25 cellular contexts compared by ENCODE assay signal in genomic region chr19:55489711-55490477, GRCh38. TPM values are rescaled to one million over a fixed set of nuclear protein-coding genes. Genes with fewer than 3 reads are reported as not detected.
A peak's percentile ranks its signal among the peaks of the same experiment; 100 is the strongest.
DNase-seq lines count a peak whose midpoint lies in the region; ATAC-seq and TF ChIP-seq lines count a peak whose summit lies in the region.
"Had no signal": no experiment of that assay in that cellular context is flagged by ENCODE, and none has a peak within 500 bp of the region (broad histone marks: within the 10 kb centered on the region; RNA-seq: fewer than 3 reads in every experiment).

No MANE protein-coding gene starts in this region.

- H3K9me3 ChIP-seq in left ventricle myocardium inferior (replicated peaks) (no peaks in the 10 kb centered on the region), WERI-Rb-1 (ENCODE audit: severe bottlenecking) (no peaks in the 10 kb centered on the region), neural progenitor cell (ENCODE audit: low read depth) (no peaks in the 10 kb centered on the region), uterus (no peaks in the 10 kb centered on the region)
- H3K9me3 ChIP-seq: testis had no signal

- no peak for TF ChIP-seq CTCF in left ventricle myocardium inferior (IDR thresholded peaks at IDR 0.05; ENCODE audit: borderline replicate concordance)
- no peak for TF ChIP-seq CTCF in WERI-Rb-1 (IDR thresholded peaks at IDR 0.05; ENCODE audit: low read depth, low read length)
- no peak for TF ChIP-seq CTCF in neural progenitor cell (IDR thresholded peaks at IDR 0.05)
- no peak for TF ChIP-seq CTCF in uterus (IDR thresholded peaks at IDR 0.05)

- H3K9ac ChIP-seq in neural progenitor cell = no peak overlapping the region

- H3K27me3 ChIP-seq in left ventricle myocardium inferior (ENCODE audit: low read depth) (peaks cover 38% of the 10 kb centered on the region), WERI-Rb-1 (ENCODE audit: insufficient read depth, low read depth, severe bottlenecking) (no peaks in the 10 kb centered on the region), neural progenitor cell (no peaks in the 10 kb centered on the region), uterus (no peaks in the 10 kb centered on the region)
- H3K27me3 ChIP-seq: testis had no signal

- H3K9me3 Mint-ChIP-seq in neural progenitor cell = no peaks in the 10 kb centered on the region
- H3K9me3 Mint-ChIP-seq: activated B cell treated with CpG ODN at 0.5 μM for 24 hours; activated naive CD8-positive, alpha-beta T cell treated with anti-CD3 and anti-CD28 coated beads for 36 hours; brain; H9 had no signal

- ATAC-seq in Right ventricle myocardium superior (ENCODE audit: poor library complexity) (no peak), GM18861 (IDR thresholded peaks at IDR 0.05; ENCODE audit: unreplicated experiment) (no peak)
- ATAC-seq: activated CD8-positive, alpha-beta T cell treated with anti-CD3 and anti-CD28 coated beads, Interleukin-2, amount 10 ng/mL, durations not matched to agents 7 days and 5 days; left colon had no signal

- peaks cover 25% of the 10 kb centered on the region for H4K20me1 ChIP-seq in neural progenitor cell (ENCODE audit: low read depth)

- H3K27ac Mint-ChIP-seq in neural progenitor cell = no peak overlapping the region
- H3K27ac Mint-ChIP-seq: activated B cell treated with CpG ODN at 0.5 μM for 24 hours; activated CD8-positive, alpha-beta T cell treated with anti-CD3 and anti-CD28 coated beads, Interleukin-2, amount 10 ng/mL, durations not matched to agents 7 days and 5 days; activated naive CD8-positive, alpha-beta T cell treated with anti-CD3 and anti-CD28 coated beads for 36 hours had no signal

- no peak overlapping the region for H2AFZ ChIP-seq in neural progenitor cell (replicated peaks)

- H3K4me1 Mint-ChIP-seq in neural progenitor cell = peaks cover 31% of the 10 kb centered on the region

- no peak for TF ChIP-seq POLR2A in uterus (IDR thresholded peaks at IDR 0.05)

- DNase-seq in left ventricle myocardium inferior (no peak), Right ventricle myocardium superior (no peak), WERI-Rb-1 (peak; percentile 34), neural progenitor cell (ENCODE audit: low spot score) (no peak), uterus (peak; percentile 35 to 50)
- DNase-seq in stimulated activated CD4-positive, alpha-beta T cell treated with anti-CD3 and anti-CD28 coated beads, Interleukin-2, amount 100 ng/mL, for 24 hours = no peak
- DNase-seq in stimulated activated naive CD4-positive, alpha-beta T cell treated with Interleukin-2 at 50 U/mL for 16 hours (lab: John Stamatoyannopoulos, UW) = no peak
- DNase-seq: ACHN; activated B cell treated with CpG ODN at 0.5 μM for 24 hours; activated CD8-positive, alpha-beta T cell treated with anti-CD3 and anti-CD28 coated beads, Interleukin-2, amount 10 ng/mL, durations not matched to agents 7 days and 5 days; activated naive CD8-positive, alpha-beta T cell treated with anti-CD3 and anti-CD28 coated beads for 36 hours; activated T-cell treated with anti-CD3 and anti-CD28 coated beads, Interleukin-2, amount 50 U/mL, for 48 hours; cortex of kidney; foreskin melanocyte; H9; NCI-H187; NCI-H510A; stimulated activated CD4-positive, alpha-beta T cell treated with anti-CD3 and anti-CD28 coated beads, Interleukin-4, amount 100 ng/mL, for 24 hours; testis had no signal

- no peak overlapping the region for H3K4me3 ChIP-seq in left ventricle myocardium inferior
- no peak overlapping the region for H3K4me3 ChIP-seq in WERI-Rb-1 (ENCODE audit: low read depth, low read length)
- no peak overlapping the region for H3K4me3 ChIP-seq in neural progenitor cell
- H3K4me3 ChIP-seq in uterus = no peak overlapping the region
- H3K4me3 ChIP-seq: testis had no signal

- H3K4me2 ChIP-seq in neural progenitor cell = peak overlapping the region; percentile 73

- H3K27me3 Mint-ChIP-seq in neural progenitor cell (ENCODE audit: insufficient read depth, low read depth) = peaks cover 7% of the 10 kb centered on the region

- peaks cover 14% of the 10 kb centered on the region for H3K79me2 ChIP-seq in neural progenitor cell (ENCODE audit: low read depth)

- H3K4me1 ChIP-seq in left ventricle myocardium inferior = peaks cover 58% of the 10 kb centered on the region
- H3K4me1 ChIP-seq in neural progenitor cell = peaks cover 34% of the 10 kb centered on the region
- peaks cover 8 to 20% of the 10 kb centered on the region in 2 donors for H3K4me1 ChIP-seq in uterus

- peaks cover 11% of the 10 kb centered on the region for H3F3A ChIP-seq in neural progenitor cell (ENCODE audit: low read depth)

- no peaks in the 10 kb centered on the region for H3K36me3 ChIP-seq in left ventricle myocardium inferior
- peaks cover 4% of the 10 kb centered on the region for H3K36me3 ChIP-seq in WERI-Rb-1
- H3K36me3 ChIP-seq in neural progenitor cell = no peaks in the 10 kb centered on the region
- H3K36me3 ChIP-seq in uterus = no peaks in the 10 kb centered on the region

- no peaks in the 10 kb centered on the region for H3K36me3 Mint-ChIP-seq in neural progenitor cell
- H3K36me3 Mint-ChIP-seq: activated naive CD8-positive, alpha-beta T cell treated with anti-CD3 and anti-CD28 coated beads for 36 hours; brain had no signal

- intact Hi-C loops in left ventricle myocardium inferior (cut with micrococcal nuclease) = no loop called here
- intact Hi-C loops in Right ventricle myocardium superior (cut with DNase I) = no loop called here
- intact Hi-C loops in uterus (cut with DNase I; ENCODE audit: low total_unique reads) = no loop called here

- no peak overlapping the region for H3K4me3 Mint-ChIP-seq in neural progenitor cell
- H3K4me3 Mint-ChIP-seq: activated B cell treated with CpG ODN at 0.5 μM for 24 hours; activated CD8-positive, alpha-beta T cell treated with anti-CD3 and anti-CD28 coated beads, Interleukin-2, amount 10 ng/mL, durations not matched to agents 7 days and 5 days; activated naive CD8-positive, alpha-beta T cell treated with anti-CD3 and anti-CD28 coated beads for 36 hours; brain; H9 had no signal

- H3K27ac ChIP-seq in left ventricle myocardium inferior (replicated peaks) (peak overlapping the region; percentile 50), WERI-Rb-1 (peak overlapping the region; percentile 57), neural progenitor cell (no peak overlapping the region), uterus (peak overlapping the region; percentile 96 to 99)

RNA-seq across cellular contexts. Expression of gene SSC5D, which starts 1.7 kb away (rescaled TPM):
- total RNA-seq in left ventricle myocardium inferior (3.7 TPM), Right ventricle myocardium superior (2.6 TPM), neural progenitor cell (ENCODE audit: low replicate concordance) (0.56 TPM in 1 of 2 replicates, not detected in the other), uterus (10 to 100 TPM in 3 of 4 donors, 1 to 10 TPM in 1; 5.0 to 50.8 (median 36.0) TPM)

RNA-seq across cellular contexts. Expression of gene NAT14, which starts 4.9 kb away (rescaled TPM):
- total RNA-seq in left ventricle myocardium inferior = 5.2 TPM
- total RNA-seq in Right ventricle myocardium superior = 2.9 TPM
- total RNA-seq in neural progenitor cell (ENCODE audit: low replicate concordance) = 16.2 and 49.2 TPM in 2 replicates
- 10 to 100 TPM; 16.8 to 44.3 (median 19.6) TPM for total RNA-seq in uterus

RNA-seq across cellular contexts. Expression of gene ZNF628, which starts 13.5 kb away (rescaled TPM):
- total RNA-seq in left ventricle myocardium inferior (5.4 TPM), Right ventricle myocardium superior (4.7 TPM), neural progenitor cell (ENCODE audit: low replicate concordance) (5.0 TPM in 1 of 2 replicates, not detected in the other), uterus (10 to 100 TPM in 2 of 4 donors, 1 to 10 TPM in 1, not detected in 1; 1.0 to 29.5 (median 11.9) TPM)

RNA-seq across cellular contexts. Expression of gene C19orf85, which starts 25.3 kb away (rescaled TPM):
- total RNA-seq in left ventricle myocardium inferior (not detected), Right ventricle myocardium superior (not detected), neural progenitor cell (ENCODE audit: low replicate concordance) (not detected in 2 replicates), uterus (not detected)
- total RNA-seq: activated B cell treated with CpG ODN at 0.5 μM for 24 hours; activated CD8-positive, alpha-beta T cell treated with anti-CD3 and anti-CD28 coated beads, Interleukin-2, amount 10 ng/mL, durations not matched to agents 7 days and 5 days; activated naive CD8-positive, alpha-beta T cell treated with anti-CD3 and anti-CD28 coated beads for 36 hours; left colon; mononuclear cell; skeletal muscle tissue; T-helper 2 cell treated with Interferon-gamma antibody and Interleukin-4, amounts not matched to agents 100 ng/mL and 5 ng/mL, for 36 hours; testis had no signal

RNA-seq across cellular contexts. Expression of gene ISOC2, which starts 28.5 kb away (rescaled TPM):
- total RNA-seq in left ventricle myocardium inferior (52.6 TPM), Right ventricle myocardium superior (48.9 TPM), neural progenitor cell (ENCODE audit: low replicate concordance) (14.8 and 34.4 TPM in 2 replicates), uterus (10 to 100 TPM in 3 of 4 donors, 1 to 10 TPM in 1; 1.2 to 78.6 (median 23.8) TPM)

Comparison
In these comparisons a context has a peak if more than half of its experiments do, and no peak if none do; other contexts are left out.
1. DNase-seq: peak in WERI-Rb-1 (single experiment) and uterus (2 of 2); none in left ventricle myocardium inferior (single experiment), Right ventricle myocardium superior (single experiment), neural progenitor cell (single experiment), stimulated activated CD4-positive, alpha-beta T cell treated with anti-CD3 and anti-CD28 coated beads, Interleukin-2, amount 100 ng/mL, for 24 hours (0 of 2) and stimulated activated naive CD4-positive, alpha-beta T cell treated with Interleukin-2 at 50 U/mL for 16 hours (single experiment).